13 cellular contexts compared by ENCODE assay signal in genomic region chr10:24446739-24447138, GRCh38.
A peak's percentile ranks its signal among the peaks of the same experiment; 100 is the strongest.
DNase-seq lines count a peak whose midpoint lies in the region; ATAC-seq and TF ChIP-seq lines count a peak whose summit lies in the region.
"Had no signal": no experiment of that assay in that cellular context is flagged by ENCODE, and none has a peak within 500 bp of the region (broad histone marks: within the 10 kb centered on the region; RNA-seq: fewer than 3 reads in every experiment).

No MANE protein-coding gene starts in this region.

- H3K9me3 ChIP-seq in MG63 (no peaks in the 10 kb centered on the region), mammary epithelial cell (replicated peaks; ENCODE audit: insufficient read depth, low read length) (no peaks in the 10 kb centered on the region)

- H3K36me3 ChIP-seq in MG63 = no peaks in the 10 kb centered on the region
- H3K36me3 ChIP-seq in mammary epithelial cell (ENCODE audit: insufficient read depth, low read length) = no peaks in the 10 kb centered on the region

- BruUV-seq in mammary epithelial cell (replicated peaks; lab: Mats Ljungman, UMichigan) = no TSS peak

- in situ Hi-C loops in mammary epithelial cell (cut with MboI; ENCODE audit: low sequenced_read_pairs in 2 of 2) = no loop called here

- H4K20me1 ChIP-seq in mammary epithelial cell (ENCODE audit: insufficient read depth, low read length) = no peaks in the 10 kb centered on the region

- no peak overlapping the region for H2AFZ ChIP-seq in mammary epithelial cell (ENCODE audit: low read depth, low read length)

- intact Hi-C loops in mammary epithelial cell (cut with micrococcal nuclease) = no loop called here

- DNase-seq in DMS53 treated with DMSO at 0.1 percent for 48 hours (lab: John Stamatoyannopoulos, UW; ENCODE audit: unreplicated experiment) (peak; percentile 18), MG63 (peak; percentile 62), mammary epithelial cell (peak; percentile 69), non-pigmented ciliary epithelial cell (ENCODE audit: low read depth) (peak; percentile 95), NCI-H1417 (lab: John Stamatoyannopoulos, UW) (no peak), superior temporal gyrus (ENCODE audit: extremely low spot score) (no peak)
- DNase-seq in stimulated activated CD4-positive, alpha-beta T cell treated with anti-CD3 and anti-CD28 coated beads, Interleukin-4, amount 100 ng/mL, for 4 hours = no peak
- DNase-seq: activated B cell treated with CpG ODN at 0.5 μM for 24 hours; activated T-cell treated with anti-CD3 and anti-CD28 coated beads, Interleukin-2, amount 50 U/mL, for 1 hour; CD8-positive, alpha-beta memory T cell; midbrain; NCI-H524 treated with DMSO at 0.1 percent for 48 hours had no signal

- 72% methylated on average over 6 of the region's 6 CpGs for WGBS in mammary epithelial cell (ENCODE audit: low coverage, missing lambda C conversion rate)

- no peak overlapping the region for H3K4me2 ChIP-seq in mammary epithelial cell (ENCODE audit: insufficient read depth, low read depth, low read length)

- H3K4me3 ChIP-seq in MG63 (no peak overlapping the region), mammary epithelial cell (replicated peaks in 1 of 3; ENCODE audit: insufficient read depth in 1 of 3, low read depth in 2 of 3, low read length in 3 of 3) (no peak overlapping the region)

- ATAC-seq in GM18502 (IDR thresholded peaks at IDR 0.05; ENCODE audit: poor library complexity, unreplicated experiment) = no peak

- H3K27me3 ChIP-seq in MG63 (no peaks in the 10 kb centered on the region), mammary epithelial cell (ENCODE audit: insufficient read depth, low read length) (no peaks in the 10 kb centered on the region)

- CTCF ChIA-PET in mammary epithelial cell (lab: Charles Lee; ENCODE audit: low non-redundant PET) = no interaction called here

- TF ChIP-seq CTCF in mammary epithelial cell (conservative IDR thresholded peaks at IDR 0.05 in 1 of 2, IDR thresholded peaks at IDR 0.05 in 1 of 2; ENCODE audit: extremely low read depth in 1 of 2, insufficient read depth in 1 of 2, low read depth in 1 of 2, low read length in 2 of 2) = no peak

- H3K4me1 ChIP-seq in mammary epithelial cell (ENCODE audit: insufficient read depth, low read length) = peaks cover 41% of the 10 kb centered on the region

- peaks cover 5% of the 10 kb centered on the region for H3K79me2 ChIP-seq in mammary epithelial cell (ENCODE audit: insufficient read depth, low read length)

- dilution Hi-C loops in mammary epithelial cell (cut with HindIII; ENCODE audit: low sequenced_read_pairs) = no loop called here

- H3K27ac ChIP-seq in mammary epithelial cell (ENCODE audit: insufficient read depth, low read depth, low read length) = no peak overlapping the region

- no peak overlapping the region for H3K9ac ChIP-seq in mammary epithelial cell (ENCODE audit: insufficient read depth, low read length)

Comparison
In these comparisons a context has a peak if more than half of its experiments do, and no peak if none do; other contexts are left out.
1. DNase-seq: peak in DMS53 treated with DMSO at 0.1 percent for 48 hours (single experiment), MG63 (single experiment), mammary epithelial cell (single experiment) and non-pigmented ciliary epithelial cell (single experiment); none in NCI-H1417 (0 of 3), stimulated activated CD4-positive, alpha-beta T cell treated with anti-CD3 and anti-CD28 coated beads, Interleukin-4, amount 100 ng/mL, for 4 hours (0 of 2) and superior temporal gyrus (single experiment).